Comparison of ENCODE assay signal across 1 cellular context in the genomic region with DNA sequence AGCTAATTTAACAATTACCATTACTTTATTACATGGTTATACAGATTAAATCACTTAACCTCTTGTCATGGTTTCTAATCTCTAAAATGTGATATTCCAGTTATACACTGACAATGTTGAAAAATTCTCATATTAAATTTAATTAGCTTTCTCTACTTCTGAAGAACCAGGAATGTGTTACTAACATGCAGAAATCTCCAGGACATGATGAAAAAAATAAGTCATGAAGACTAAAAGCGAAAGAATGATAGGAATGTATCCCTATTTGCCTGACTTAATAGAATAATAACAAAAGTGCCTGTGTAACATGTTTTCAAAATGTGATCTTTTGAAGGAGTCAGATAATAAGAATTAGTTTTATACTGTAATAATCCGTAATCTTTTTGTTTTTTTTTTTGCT.
TF ChIP-seq lines count a peak whose summit lies in the region.

No MANE protein-coding gene starts in this region.

TF ChIP-seq in GM23338, 12 proteins besides CTCF, POLR2A, EP300 and RAD21 (continued from another document):
- TF ChIP-seq, protein P1, sequence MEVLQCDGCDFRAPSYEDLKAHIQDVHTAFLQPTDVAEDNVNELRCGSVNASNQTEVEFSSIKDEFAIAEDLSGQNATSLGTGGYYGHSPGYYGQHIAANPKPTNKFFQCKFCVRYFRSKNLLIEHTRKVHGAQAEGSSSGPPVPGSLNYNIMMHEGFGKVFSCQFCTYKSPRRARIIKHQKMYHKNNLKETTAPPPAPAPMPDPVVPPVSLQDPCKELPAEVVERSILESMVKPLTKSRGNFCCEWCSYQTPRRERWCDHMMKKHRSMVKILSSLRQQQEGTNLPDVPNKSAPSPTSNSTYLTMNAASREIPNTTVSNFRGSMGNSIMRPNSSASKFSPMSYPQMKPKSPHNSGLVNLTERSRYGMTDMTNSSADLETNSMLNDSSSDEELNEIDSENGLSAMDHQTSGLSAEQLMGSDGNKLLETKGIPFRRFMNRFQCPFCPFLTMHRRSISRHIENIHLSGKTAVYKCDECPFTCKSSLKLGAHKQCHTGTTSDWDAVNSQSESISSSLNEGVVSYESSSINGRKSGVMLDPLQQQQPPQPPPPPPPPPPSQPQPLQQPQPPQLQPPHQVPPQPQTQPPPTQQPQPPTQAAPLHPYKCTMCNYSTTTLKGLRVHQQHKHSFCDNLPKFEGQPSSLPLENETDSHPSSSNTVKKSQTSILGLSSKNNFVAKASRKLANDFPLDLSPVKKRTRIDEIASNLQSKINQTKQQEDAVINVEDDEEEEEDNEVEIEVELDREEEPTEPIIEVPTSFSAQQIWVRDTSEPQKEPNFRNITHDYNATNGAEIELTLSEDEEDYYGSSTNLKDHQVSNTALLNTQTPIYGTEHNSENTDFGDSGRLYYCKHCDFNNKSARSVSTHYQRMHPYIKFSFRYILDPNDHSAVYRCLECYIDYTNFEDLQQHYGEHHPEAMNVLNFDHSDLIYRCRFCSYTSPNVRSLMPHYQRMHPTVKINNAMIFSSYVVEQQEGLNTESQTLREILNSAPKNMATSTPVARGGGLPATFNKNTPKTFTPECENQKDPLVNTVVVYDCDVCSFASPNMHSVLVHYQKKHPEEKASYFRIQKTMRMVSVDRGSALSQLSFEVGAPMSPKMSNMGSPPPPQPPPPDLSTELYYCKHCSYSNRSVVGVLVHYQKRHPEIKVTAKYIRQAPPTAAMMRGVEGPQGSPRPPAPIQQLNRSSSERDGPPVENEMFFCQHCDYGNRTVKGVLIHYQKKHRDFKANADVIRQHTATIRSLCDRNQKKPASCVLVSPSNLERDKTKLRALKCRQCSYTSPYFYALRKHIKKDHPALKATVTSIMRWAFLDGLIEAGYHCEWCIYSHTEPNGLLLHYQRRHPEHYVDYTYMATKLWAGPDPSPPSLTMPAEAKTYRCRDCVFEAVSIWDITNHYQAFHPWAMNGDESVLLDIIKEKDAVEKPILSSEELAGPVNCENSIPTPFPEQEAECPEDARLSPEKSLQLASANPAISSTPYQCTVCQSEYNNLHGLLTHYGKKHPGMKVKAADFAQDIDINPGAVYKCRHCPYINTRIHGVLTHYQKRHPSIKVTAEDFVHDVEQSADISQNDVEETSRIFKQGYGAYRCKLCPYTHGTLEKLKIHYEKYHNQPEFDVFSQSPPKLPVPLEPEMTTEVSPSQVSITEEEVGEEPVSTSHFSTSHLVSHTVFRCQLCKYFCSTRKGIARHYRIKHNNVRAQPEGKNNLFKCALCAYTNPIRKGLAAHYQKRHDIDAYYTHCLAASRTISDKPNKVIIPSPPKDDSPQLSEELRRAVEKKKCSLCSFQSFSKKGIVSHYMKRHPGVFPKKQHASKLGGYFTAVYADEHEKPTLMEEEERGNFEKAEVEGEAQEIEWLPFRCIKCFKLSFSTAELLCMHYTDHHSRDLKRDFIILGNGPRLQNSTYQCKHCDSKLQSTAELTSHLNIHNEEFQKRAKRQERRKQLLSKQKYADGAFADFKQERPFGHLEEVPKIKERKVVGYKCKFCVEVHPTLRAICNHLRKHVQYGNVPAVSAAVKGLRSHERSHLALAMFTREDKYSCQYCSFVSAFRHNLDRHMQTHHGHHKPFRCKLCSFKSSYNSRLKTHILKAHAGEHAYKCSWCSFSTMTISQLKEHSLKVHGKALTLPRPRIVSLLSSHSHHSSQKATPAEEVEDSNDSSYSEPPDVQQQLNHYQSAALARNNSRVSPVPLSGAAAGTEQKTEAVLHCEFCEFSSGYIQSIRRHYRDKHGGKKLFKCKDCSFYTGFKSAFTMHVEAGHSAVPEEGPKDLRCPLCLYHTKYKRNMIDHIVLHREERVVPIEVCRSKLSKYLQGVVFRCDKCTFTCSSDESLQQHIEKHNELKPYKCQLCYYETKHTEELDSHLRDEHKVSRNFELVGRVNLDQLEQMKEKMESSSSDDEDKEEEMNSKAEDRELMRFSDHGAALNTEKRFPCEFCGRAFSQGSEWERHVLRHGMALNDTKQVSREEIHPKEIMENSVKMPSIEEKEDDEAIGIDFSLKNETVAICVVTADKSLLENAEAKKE (CRISPR knock-in tag; IDR thresholded peaks at IDR 0.05) = no peak
- no peak for TF ChIP-seq POLR2AphosphoS5 (IDR thresholded peaks at IDR 0.05; ENCODE audit: low read depth)
- TF ChIP-seq, protein P2, sequence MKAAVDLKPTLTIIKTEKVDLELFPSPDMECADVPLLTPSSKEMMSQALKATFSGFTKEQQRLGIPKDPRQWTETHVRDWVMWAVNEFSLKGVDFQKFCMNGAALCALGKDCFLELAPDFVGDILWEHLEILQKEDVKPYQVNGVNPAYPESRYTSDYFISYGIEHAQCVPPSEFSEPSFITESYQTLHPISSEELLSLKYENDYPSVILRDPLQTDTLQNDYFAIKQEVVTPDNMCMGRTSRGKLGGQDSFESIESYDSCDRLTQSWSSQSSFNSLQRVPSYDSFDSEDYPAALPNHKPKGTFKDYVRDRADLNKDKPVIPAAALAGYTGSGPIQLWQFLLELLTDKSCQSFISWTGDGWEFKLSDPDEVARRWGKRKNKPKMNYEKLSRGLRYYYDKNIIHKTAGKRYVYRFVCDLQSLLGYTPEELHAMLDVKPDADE (IDR thresholded peaks at IDR 0.05) = no peak
- TF ChIP-seq JUNB (IDR thresholded peaks at IDR 0.05; ENCODE audit: unreplicated experiment) = no peak
- TF ChIP-seq STAT1 (IDR thresholded peaks at IDR 0.05; ENCODE audit: unreplicated experiment) = no peak
- TF ChIP-seq CREB1 (CRISPR knock-in tag; IDR thresholded peaks at IDR 0.05; ENCODE audit: low read depth) = no peak
TF ChIP-seq in GM23338: peak in this region for 0.
